Comparison of ENCODE assay signal across 13 cellular contexts in genomic region chr17:49585422-49586027, GRCh38. TPM values are rescaled to one million over a fixed set of nuclear protein-coding genes. Genes with fewer than 3 reads are reported as not detected.
DNase-seq lines count a peak whose midpoint lies in the region; ATAC-seq, FAIRE-seq and TF ChIP-seq lines count a peak whose summit lies in the region.
"Had no signal": no experiment of that assay in that cellular context is flagged by ENCODE, and none has a peak within 500 bp of the region (broad histone marks: within the 10 kb centered on the region; RNA-seq: fewer than 3 reads in every experiment).

No MANE protein-coding gene starts in this region.

- H3K27me3 ChIP-seq in BJ (ENCODE audit: control insufficient read depth, insufficient read depth, low read length) (no peaks in the 10 kb centered on the region), astrocyte (ENCODE audit: insufficient read depth, low read length) (no peaks in the 10 kb centered on the region)
- H3K27me3 ChIP-seq: uterus had no signal

- H3K4me3 ChIP-seq in BJ (ENCODE audit: low read depth, low read length) (no peak overlapping the region), astrocyte (ENCODE audit: insufficient read depth, low read depth, low read length) (no peak overlapping the region)
- H3K4me3 ChIP-seq: GM23248, uterus had no signal

- no peak overlapping the region for H3K27ac Mint-ChIP-seq in astrocyte (ENCODE audit: unreplicated experiment)
- no peak overlapping the region for H3K27ac Mint-ChIP-seq in naive thymus-derived CD8-positive, alpha-beta T cell

- DNase-seq in BJ (ENCODE audit: low read depth), result no peak
- DNase-seq in HEK293T (ENCODE audit: extremely low spot score), result peak; percentile 64
- DNase-seq in astrocyte (ENCODE audit: low read depth), result no peak
- peak; percentile 95 for DNase-seq in islet precursor cell
- no peak for DNase-seq in naive thymus-derived CD8-positive, alpha-beta T cell
- DNase-seq: activated T-cell treated with anti-CD3 and anti-CD28 coated beads for 4 hours, caudate nucleus, GM23248, uterus had no signal

- no peaks in the 10 kb centered on the region for H3K79me2 ChIP-seq in astrocyte (ENCODE audit: insufficient read depth, low read length)

- peaks cover 2% of the 10 kb centered on the region for H3K4me1 Mint-ChIP-seq in astrocyte (ENCODE audit: low read depth, unreplicated experiment)
- peaks cover 0 to 9% (median 3%) of the 10 kb centered on the region in 4 donors for H3K4me1 Mint-ChIP-seq in naive thymus-derived CD8-positive, alpha-beta T cell

- POLR2A ChIA-PET in BJ (lab: Charles Lee) (no interaction called here), HEK293T (lab: Yijun Ruan, JAX) (no interaction called here)
- POLR2A ChIA-PET in naive thymus-derived CD8-positive, alpha-beta T cell (lab: Charles Lee), result no interaction called here

- H3K4me2 ChIP-seq in astrocyte (ENCODE audit: low read length), result no peak overlapping the region

- H3K9me3 ChIP-seq in astrocyte (ENCODE audit: insufficient read depth, low read depth, low read length), result no peaks in the 10 kb centered on the region
- H3K9me3 ChIP-seq: uterus had no signal

- H3K27me3 Mint-ChIP-seq in astrocyte (ENCODE audit: low read depth, unreplicated experiment), result peaks cover 2% of the 10 kb centered on the region
- no peaks in the 10 kb centered on the region for H3K27me3 Mint-ChIP-seq in naive thymus-derived CD8-positive, alpha-beta T cell

- no peak for FAIRE-seq in astrocyte (lab: Jason Lieb, UNC)

- H3K4me1 ChIP-seq in astrocyte (ENCODE audit: insufficient read depth, low read length), result peaks cover 15% of the 10 kb centered on the region
- H3K4me1 ChIP-seq: uterus had no signal

- TF ChIP-seq CTCF in BJ (IDR thresholded peaks at IDR 0.05; ENCODE audit: insufficient read depth, low read depth, low read length) (0 out of 2 replicates have a peak, but pooled peaks have one; percentile 15), astrocyte (IDR thresholded peaks at IDR 0.05; ENCODE audit: insufficient read depth, low read depth, low read length) (peak; percentile 28)

- no peak overlapping the region for H3K4me3 Mint-ChIP-seq in astrocyte (ENCODE audit: unreplicated experiment)
- no peak overlapping the region for H3K4me3 Mint-ChIP-seq in naive thymus-derived CD8-positive, alpha-beta T cell

- no peak for ATAC-seq in HG03342 (IDR thresholded peaks at IDR 0.05; ENCODE audit: unreplicated experiment)
- ATAC-seq in naive thymus-derived CD8-positive, alpha-beta T cell, result no peak
- ATAC-seq in GM21723 (IDR thresholded peaks at IDR 0.05; ENCODE audit: unreplicated experiment), result no peak
- no peak for ATAC-seq in HG03159 (IDR thresholded peaks at IDR 0.05; ENCODE audit: unreplicated experiment)

- CTCF ChIA-PET in BJ (lab: Yijun Ruan, JAX) (no interaction called here), HEK293T (lab: Yijun Ruan, JAX) (interaction anchor here (0.6 kb wide), 1 partner anchor 18 kb away, joined by 3 read pairs; no protein-coding TSS in a partner anchor)

- no peaks in the 10 kb centered on the region for H3K9me3 Mint-ChIP-seq in astrocyte (ENCODE audit: unreplicated experiment)
- peaks cover 0 to 2% (median 0%) of the 10 kb centered on the region in 9 donors for H3K9me3 Mint-ChIP-seq in naive thymus-derived CD8-positive, alpha-beta T cell

- H3K36me3 ChIP-seq in BJ (ENCODE audit: control insufficient read depth, insufficient read depth, low read length) (peaks cover 2% of the 10 kb centered on the region), astrocyte (ENCODE audit: insufficient read depth, low read length) (no peaks in the 10 kb centered on the region)
- H3K36me3 ChIP-seq: uterus had no signal

- H3K36me3 Mint-ChIP-seq in astrocyte (ENCODE audit: low read depth, unreplicated experiment), result peaks cover 17% of the 10 kb centered on the region
- H3K36me3 Mint-ChIP-seq in naive thymus-derived CD8-positive, alpha-beta T cell, result peaks cover 0 to 2% (median 0%) of the 10 kb centered on the region in 3 donors

- no peak overlapping the region for H2AFZ ChIP-seq in astrocyte (ENCODE audit: low read depth, low read length)
- H2AFZ ChIP-seq: GM23248 had no signal

- no peak overlapping the region for H3K27ac ChIP-seq in astrocyte (ENCODE audit: low read depth, low read length)
- H3K27ac ChIP-seq: GM23248, uterus had no signal

- H3K9ac ChIP-seq in astrocyte (ENCODE audit: low read length), result no peak overlapping the region
- H3K9ac ChIP-seq: GM23248 had no signal

- H4K20me1 ChIP-seq in astrocyte (ENCODE audit: insufficient read depth, low read length), result no peaks in the 10 kb centered on the region

TF ChIP-seq in HEK293T, 16 proteins besides CTCF, POLR2A, EP300 and RAD21:
- TF ChIP-seq, protein P1, sequence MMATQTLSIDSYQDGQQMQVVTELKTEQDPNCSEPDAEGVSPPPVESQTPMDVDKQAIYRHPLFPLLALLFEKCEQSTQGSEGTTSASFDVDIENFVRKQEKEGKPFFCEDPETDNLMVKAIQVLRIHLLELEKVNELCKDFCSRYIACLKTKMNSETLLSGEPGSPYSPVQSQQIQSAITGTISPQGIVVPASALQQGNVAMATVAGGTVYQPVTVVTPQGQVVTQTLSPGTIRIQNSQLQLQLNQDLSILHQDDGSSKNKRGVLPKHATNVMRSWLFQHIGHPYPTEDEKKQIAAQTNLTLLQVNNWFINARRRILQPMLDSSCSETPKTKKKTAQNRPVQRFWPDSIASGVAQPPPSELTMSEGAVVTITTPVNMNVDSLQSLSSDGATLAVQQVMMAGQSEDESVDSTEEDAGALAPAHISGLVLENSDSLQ (IDR thresholded peaks at IDR 0.05), result no peak
- TF ChIP-seq HDGF (IDR thresholded peaks at IDR 0.05; ENCODE audit: borderline replicate concordance), result no peak
- no peak for TF ChIP-seq FOXM1 (IDR thresholded peaks at IDR 0.05; ENCODE audit: borderline replicate concordance)
- no peak for TF ChIP-seq LEF1 (IDR thresholded peaks at IDR 0.05; ENCODE audit: borderline replicate concordance)
- no peak for TF ChIP-seq SP1 (IDR thresholded peaks at IDR 0.05)
- no peak for TF ChIP-seq ELF4 (IDR thresholded peaks at IDR 0.05)
- no peak for TF ChIP-seq ZNF384 (IDR thresholded peaks at IDR 0.05)
- TF ChIP-seq TARDBP (IDR thresholded peaks at IDR 0.05), result no peak
- TF ChIP-seq BHLHE40 (IDR thresholded peaks at IDR 0.05; ENCODE audit: borderline replicate concordance), result no peak
- no peak for TF ChIP-seq SUZ12 (IDR thresholded peaks at IDR 0.05)
- TF ChIP-seq CTBP1 (IDR thresholded peaks at IDR 0.05; ENCODE audit: borderline replicate concordance), result no peak
- no peak for TF ChIP-seq NFRKB (IDR thresholded peaks at IDR 0.05)
- no peak for TF ChIP-seq FOXA1 (IDR thresholded peaks at IDR 0.05)
- no peak for TF ChIP-seq L3MBTL2 (conservative IDR thresholded peaks at IDR 0.05)
- TF ChIP-seq ARNT (IDR thresholded peaks at IDR 0.05), result no peak
- no peak for TF ChIP-seq FOXK2 (IDR thresholded peaks at IDR 0.05)

RNA-seq across cellular contexts. Expression of gene NXPH3, which starts 9.9 kb away (rescaled TPM):
- 5.0 and 9.3 TPM in 2 replicates for polyA plus RNA-seq in BJ (2011; rRNA removed)
- polyA minus RNA-seq in BJ (2011; rRNA and poly(A)+ RNA removed), result 4.7 and 6.1 TPM in 2 replicates
- 0.19 and 0.43 TPM in 2 replicates for total RNA-seq in astrocyte
- total RNA-seq in naive thymus-derived CD8-positive, alpha-beta T cell, result not detected
- not detected for polyA plus RNA-seq in naive thymus-derived CD8-positive, alpha-beta T cell
- total RNA-seq: T-helper 2 cell treated with Interferon-gamma antibody and Interleukin-4, amounts not matched to agents 100 ng/mL and 5 ng/mL, for 36 hours had no signal

Comparison
In these comparisons a context has a peak if more than half of its experiments do, and no peak if none do; other contexts are left out.
1. DNase-seq: peak in HEK293T (single experiment) and islet precursor cell (single experiment); none in BJ (single experiment), astrocyte (single experiment) and naive thymus-derived CD8-positive, alpha-beta T cell (0 of 10).